In genomic region chr15:33027636-33028035, GRCh38 we compare ENCODE assay signal across 25 cellular contexts.
A peak's percentile ranks its signal among the peaks of the same experiment; 100 is the strongest.
DNase-seq lines count a peak whose midpoint lies in the region; FAIRE-seq and TF ChIP-seq lines count a peak whose summit lies in the region.
"Had no signal": no experiment of that assay in that cellular context is flagged by ENCODE, and none has a peak within 500 bp of the region (broad histone marks: within the 10 kb centered on the region; RNA-seq: fewer than 3 reads in every experiment).

No MANE protein-coding gene starts in this region.

- no peaks in the 10 kb centered on the region for H3K79me2 ChIP-seq in Loucy (ENCODE audit: insufficient read depth, low read length)

- no peak overlapping the region for H3K4me3 Mint-ChIP-seq in type B pancreatic cell
- H3K4me3 Mint-ChIP-seq: activated naive CD4-positive, alpha-beta T cell treated with anti-CD3 and anti-CD28 coated beads for 36 hours; activated T-cell treated with anti-CD3 and anti-CD28 coated beads, Interleukin-2, amount 50 U/mL, for 4 hours; CD8-positive, alpha-beta T cell; effector memory CD8-positive, alpha-beta T cell; HFFc6; neural progenitor cell; T-helper 1 cell treated with Interleukin-12 subunit alpha and Interleukin-12 subunit beta and Interleukin-4 antibody, amounts not matched to agents 30 μg/mL and 1 μg/mL, for 36 hours had no signal

- no peaks in the 10 kb centered on the region for H3K27me3 Mint-ChIP-seq in type B pancreatic cell

- TF ChIP-seq POLR2A in prostate gland (IDR thresholded peaks at IDR 0.05) = no peak

- H3K27ac ChIP-seq in kidney (ENCODE audit: low read depth in 2 of 2, low read length in 2 of 2) (peak overlapping the region; percentile 78 to 79), prostate gland (peak overlapping the region; percentile 23 to 34)
- H3K27ac ChIP-seq: coronary artery, neural progenitor cell had no signal

- H3K4me3 ChIP-seq in Loucy (ENCODE audit: low read length, poor library complexity, severe bottlenecking) (no peak overlapping the region), kidney (ENCODE audit: low read length in 2 of 2) (no peak overlapping the region), prostate gland (no peak overlapping the region)
- H3K4me3 ChIP-seq: coronary artery, neural progenitor cell had no signal

- H3K4me1 Mint-ChIP-seq in type B pancreatic cell (ENCODE audit: unreplicated experiment) = peaks cover 40% of the 10 kb centered on the region

- FAIRE-seq in kidney (lab: Jason Lieb, UNC) = no peak
- no peak for FAIRE-seq in GM19239 (lab: Jason Lieb, UNC)
- FAIRE-seq: urothelium cell line had no signal

- H2AFZ ChIP-seq in Loucy (ENCODE audit: low read length) = peak overlapping the region; percentile 2; the same call in 1 of the 2 replicates
- H2AFZ ChIP-seq: neural progenitor cell had no signal

- intact Hi-C loops in kidney (cut with DNase I) = no loop called here
- intact Hi-C loops in prostate gland (cut with DNase I) = no loop called here

- no peaks in the 10 kb centered on the region for H3K27me3 ChIP-seq in Loucy (ENCODE audit: insufficient read depth, low read length, poor library complexity, severe bottlenecking)
- H3K27me3 ChIP-seq in prostate gland (replicated peaks; ENCODE audit: insufficient read depth) = no peaks in the 10 kb centered on the region
- H3K27me3 ChIP-seq: neural progenitor cell had no signal

- H3K36me3 ChIP-seq in Loucy (ENCODE audit: insufficient read depth, low read length) (no peaks in the 10 kb centered on the region), kidney (ENCODE audit: control insufficient read depth in 1 of 2, insufficient read depth in 2 of 2, low read length in 2 of 2) (no peaks in the 10 kb centered on the region), prostate gland (no peaks in the 10 kb centered on the region)
- H3K36me3 ChIP-seq: neural progenitor cell had no signal

- H3K27ac Mint-ChIP-seq in type B pancreatic cell = no peak overlapping the region
- H3K27ac Mint-ChIP-seq: activated naive CD4-positive, alpha-beta T cell treated with anti-CD3 and anti-CD28 coated beads for 36 hours; CD8-positive, alpha-beta T cell; effector memory CD8-positive, alpha-beta T cell; HFFc6; neural progenitor cell; T-helper 1 cell treated with Interleukin-12 subunit alpha and Interleukin-12 subunit beta and Interleukin-4 antibody, amounts not matched to agents 30 μg/mL and 1 μg/mL, for 36 hours had no signal

- WGBS in prostate gland = 22% methylated on average over 5 of the region's 5 CpGs

- DNase-seq in NCI-H1092 treated with DMSO at 0.1 percent for 48 hours (lab: John Stamatoyannopoulos, UW) (peak; percentile 21), NCI-H1092 (lab: John Stamatoyannopoulos, UW) (no peak), kidney (no peak), prostate gland (ENCODE audit: low spot score) (no peak), type B pancreatic cell (ENCODE audit: extremely low spot score, unreplicated experiment) (no peak), GM19239 (ENCODE audit: insufficient read length, low spot score) (no peak)
- no peak for DNase-seq in activated naive CD4-positive, alpha-beta T cell treated with anti-CD3 and anti-CD28 coated beads, Interleukin-2, amount 50 U/mL, for 16 hours
- DNase-seq: activated CD4-positive, alpha-beta T cell treated with anti-CD3 and anti-CD28 coated beads for 48 hours; activated naive CD4-positive, alpha-beta T cell treated with anti-CD3 and anti-CD28 coated beads for 36 hours; activated T-cell treated with anti-CD3 and anti-CD28 coated beads, Interleukin-2, amount 50 U/mL, for 4 hours; AML-193; amygdala; CD8-positive, alpha-beta T cell; effector memory CD8-positive, alpha-beta T cell; foreskin melanocyte; GDM1; HFFc6; NCI-H446; NK-92 treated with Interleukin-12 subunit alpha and Interleukin-12 subunit beta, amount 100 ng/mL, for 24 hours; posterior cingulate gyrus had no signal

- H3K36me3 Mint-ChIP-seq in type B pancreatic cell = peaks cover 4% of the 10 kb centered on the region
- H3K36me3 Mint-ChIP-seq: CD8-positive, alpha-beta T cell; neural progenitor cell had no signal

- peaks cover 53% of the 10 kb centered on the region for H3K4me1 ChIP-seq in Loucy (ENCODE audit: insufficient read depth, low read length, poor library complexity, severe bottlenecking)
- peaks cover 8 to 15% of the 10 kb centered on the region in 2 donors for H3K4me1 ChIP-seq in kidney (ENCODE audit: control insufficient read depth in 1 of 2, insufficient read depth in 1 of 2, low read depth in 1 of 2, low read length in 2 of 2)
- peaks cover 7% of the 10 kb centered on the region for H3K4me1 ChIP-seq in prostate gland (replicated peaks)

- peak overlapping the region; percentile 8 for H3K4me2 ChIP-seq in Loucy (ENCODE audit: low read depth, low read length, poor library complexity, severe bottlenecking)
- H3K4me2 ChIP-seq: neural progenitor cell had no signal

- H3F3A ChIP-seq in Loucy (ENCODE audit: low read depth) = no peaks in the 10 kb centered on the region

- peaks cover 8% of the 10 kb centered on the region for H3K9me3 Mint-ChIP-seq in type B pancreatic cell
- H3K9me3 Mint-ChIP-seq: activated naive CD4-positive, alpha-beta T cell treated with anti-CD3 and anti-CD28 coated beads for 36 hours; activated T-cell treated with anti-CD3 and anti-CD28 coated beads, Interleukin-2, amount 50 U/mL, for 4 hours; CD8-positive, alpha-beta T cell; effector memory CD8-positive, alpha-beta T cell; HFFc6; neural progenitor cell; T-helper 1 cell treated with Interleukin-12 subunit alpha and Interleukin-12 subunit beta and Interleukin-4 antibody, amounts not matched to agents 30 μg/mL and 1 μg/mL, for 36 hours had no signal

- no peaks in the 10 kb centered on the region for H4K20me1 ChIP-seq in Loucy (ENCODE audit: insufficient read depth, low read length, poor library complexity, severe bottlenecking)

- no peaks in the 10 kb centered on the region for H3K9me2 ChIP-seq in Loucy (replicated peaks; ENCODE audit: low read depth, low read length)

- H3K9me3 ChIP-seq in Loucy (ENCODE audit: insufficient read depth, low read depth, low read length) (no peaks in the 10 kb centered on the region), kidney (ENCODE audit: control insufficient read depth in 1 of 2, low read length in 2 of 2) (no peaks in the 10 kb centered on the region), prostate gland (no peaks in the 10 kb centered on the region)

- H3K9ac ChIP-seq in Loucy (ENCODE audit: low read depth, low read length, poor library complexity, severe bottlenecking) = peak overlapping the region; percentile 19
- H3K9ac ChIP-seq in kidney (ENCODE audit: low read length in 2 of 2) = peak overlapping the region in 1 of 2 donors; percentile 53
- H3K9ac ChIP-seq: neural progenitor cell had no signal

- TF ChIP-seq CTCF in Loucy (conservative IDR thresholded peaks at IDR 0.05; ENCODE audit: low read length) (no peak), kidney (IDR thresholded peaks at IDR 0.05; ENCODE audit: borderline replicate concordance, extremely low read depth, insufficient read depth) (no peak), prostate gland (IDR thresholded peaks at IDR 0.05) (no peak), type B pancreatic cell (conservative IDR thresholded peaks at IDR 0.05) (no peak)
